ENCODE assay signal across 8 cellular contexts in the genomic region with DNA sequence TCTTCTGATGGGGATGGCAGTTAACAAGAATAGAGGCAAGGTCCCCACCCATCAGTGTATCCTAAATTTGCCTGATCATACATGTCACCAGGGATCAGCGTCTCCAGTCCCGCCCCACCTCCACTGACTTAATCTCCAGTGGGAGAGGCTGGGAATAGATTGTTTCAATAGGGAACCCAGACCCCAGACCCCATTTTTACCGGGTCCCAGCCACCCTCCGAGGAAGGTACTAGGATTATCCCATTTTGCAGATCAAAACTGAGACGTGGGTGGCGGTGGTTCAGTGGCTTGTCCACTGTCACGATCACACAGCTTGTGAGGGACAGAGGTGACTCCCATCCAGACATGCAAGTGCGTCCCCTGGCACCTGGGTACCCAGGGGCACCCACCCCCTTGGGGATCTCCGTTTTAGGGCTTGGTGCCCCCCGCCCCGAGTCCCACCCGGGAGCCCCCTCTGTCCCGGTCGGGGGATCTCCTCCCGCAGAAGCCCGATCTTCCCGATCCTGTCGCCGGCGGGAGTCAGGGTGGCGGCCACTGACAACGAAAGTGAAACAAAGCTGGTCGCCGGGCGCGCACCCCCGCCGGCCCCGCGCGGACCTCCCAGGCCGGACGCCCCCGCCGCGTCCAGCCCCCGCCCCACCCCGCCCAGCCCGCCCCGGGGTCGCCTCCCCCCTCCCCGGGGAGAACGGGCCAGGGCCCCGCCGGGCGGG. TPM values are rescaled to one million over a fixed set of nuclear protein-coding genes. Genes with fewer than 3 reads are reported as not detected.
DNase-seq lines count a peak whose midpoint lies in the region; ATAC-seq and TF ChIP-seq lines count a peak whose summit lies in the region.

No MANE protein-coding gene starts in this region.

- peak overlapping the region; percentile 88 for H3K4me2 ChIP-seq in SK-N-SH

- H3K4me3 ChIP-seq in SK-N-SH (ENCODE audit: low read depth in 2 of 2, low read length in 1 of 2) (peak overlapping the region; percentile 71 to 78), skeletal muscle tissue (ENCODE audit: low read length in 3 of 3) (peak overlapping the region; percentile 87 to 92 (median 89))

- no peak for TF ChIP-seq EP300 in SK-N-SH (IDR thresholded peaks at IDR 0.05; ENCODE audit: borderline replicate concordance in 1 of 2, low read depth in 1 of 2, low read length in 1 of 2)

- H3K27me3 ChIP-seq in SK-N-SH (ENCODE audit: insufficient read depth) (no peaks in the 10 kb centered on the region), skeletal muscle tissue (ENCODE audit: control insufficient read depth in 3 of 3, insufficient read depth in 3 of 3, low read length in 3 of 3) (no peaks in the 10 kb centered on the region)

- no peak for TF ChIP-seq RAD21 in SK-N-SH (IDR thresholded peaks at IDR 0.05; ENCODE audit: low read length)

- no peaks in the 10 kb centered on the region for H3K9me2 ChIP-seq in SK-N-SH

- no peak overlapping the region; the same call in 1 of the 2 replicates for H2AFZ ChIP-seq in SK-N-SH (ENCODE audit: low read depth)

- H3K36me3 ChIP-seq in SK-N-SH (replicated peaks in 1 of 2; ENCODE audit: control insufficient read depth in 1 of 2, insufficient read depth in 2 of 2, low read length in 1 of 2), result peaks cover 0 to 5% of the 10 kb centered on the region in 2 experiments
- H3K36me3 ChIP-seq in skeletal muscle tissue (ENCODE audit: control insufficient read depth in 3 of 3, insufficient read depth in 3 of 3, low read length in 3 of 3), result no peaks in the 10 kb centered on the region

- H3K4me1 ChIP-seq in SK-N-SH (ENCODE audit: control insufficient read depth in 1 of 2, insufficient read depth in 2 of 2, low read depth in 1 of 2, low read length in 1 of 2), result peaks cover 10 to 14% of the 10 kb centered on the region in 2 experiments; a peak in 3 of 4 replicates
- H3K4me1 ChIP-seq in skeletal muscle tissue (ENCODE audit: control insufficient read depth in 3 of 3, insufficient read depth in 3 of 3, low read length in 3 of 3), result peaks cover 20 to 32% (median 21%) of the 10 kb centered on the region in 3 donors

- peak; percentile 78 for DNase-seq in GM03348 (ENCODE audit: low spot score)
- no peak for DNase-seq in SK-N-SH
- DNase-seq in T47D (ENCODE audit: low read depth in 1 of 2, low spot score in 1 of 2), result peak; percentile 38 to 49
- peak; percentile 31 for DNase-seq in iris pigment epithelial cell (ENCODE audit: low read depth)
- no peak for DNase-seq in NCI-H524 treated with DMSO at 0.1 percent for 48 hours (lab: John Stamatoyannopoulos, UW)
- no peak for DNase-seq in NCI-H1694 (lab: John Stamatoyannopoulos, UW)

- H3K9me3 ChIP-seq in SK-N-SH (no peaks in the 10 kb centered on the region), skeletal muscle tissue (ENCODE audit: control insufficient read depth in 3 of 3, low read length in 3 of 3) (no peaks in the 10 kb centered on the region)

- peaks cover 35% of the 10 kb centered on the region for H3F3A ChIP-seq in SK-N-SH (replicated peaks; ENCODE audit: insufficient read depth)

- 2% methylated on average over 5 of the region's 46 CpGs for WGBS in SK-N-SH (ENCODE audit: low lambda C conversion rate)

- no peak for TF ChIP-seq CTCF in SK-N-SH (IDR thresholded peaks at IDR 0.05)

- peaks cover 73% of the 10 kb centered on the region for H3K79me2 ChIP-seq in SK-N-SH (ENCODE audit: insufficient read depth)

- H3K27ac ChIP-seq in SK-N-SH (ENCODE audit: low read depth in 2 of 2, low read length in 1 of 2) (peak overlapping the region; percentile 88 to 97), skeletal muscle tissue (ENCODE audit: low read depth, low read length) (peak overlapping the region; percentile 97)

- H3K9ac ChIP-seq in SK-N-SH, result peak overlapping the region; percentile 76
- peak overlapping the region; percentile 85 to 94 (median 91) for H3K9ac ChIP-seq in skeletal muscle tissue (ENCODE audit: low read depth in 1 of 3, low read length in 3 of 3)

- in situ Hi-C loops in T47D (cut with HindIII; ENCODE audit: low pct_unique_long_range_greater_than_20kb, low sequenced_read_pairs), result no loop called here

- ATAC-seq in HG02798 (IDR thresholded peaks at IDR 0.05; ENCODE audit: poor library complexity, unreplicated experiment), result peak; percentile 44

- H4K20me1 ChIP-seq in SK-N-SH (ENCODE audit: insufficient read depth), result no peaks in the 10 kb centered on the region

- CTCF ChIA-PET in SK-N-SH (lab: Yijun Ruan, JAX), result interaction anchor here (1.0 to 2.4 kb wide), 3 partner anchors 61 to 828 kb away, joined by 3 to 13 read pairs (median 4); no protein-coding TSS in a partner anchor

- POLR2A ChIA-PET in SK-N-SH (lab: Yijun Ruan, JAX), result interaction anchor here (0.6 to 1.0 kb wide), 3 partner anchors 43 to 1608 kb away, joined by 3 to 4 read pairs (median 3); partner anchors contain the start of gene PEBP1

TF ChIP-seq in SK-N-SH, 30 proteins besides CTCF, POLR2A, EP300 and RAD21:
- TF ChIP-seq SIN3A (IDR thresholded peaks at IDR 0.05; ENCODE audit: borderline replicate concordance, low read depth, low read length) (no peak; the same call in 1 of the 2 replicates), FOXM1 (IDR thresholded peaks at IDR 0.05; ENCODE audit: low read depth) (no peak), RFX5 (IDR thresholded peaks at IDR 0.05; ENCODE audit: low read length) (no peak), GATA2 (CRISPR knock-in tag; IDR thresholded peaks at IDR 0.05) (no peak), POLR2AphosphoS5 (IDR thresholded peaks at IDR 0.05; ENCODE audit: low read depth, low read length) (no peak), CHD2 (IDR thresholded peaks at IDR 0.05; ENCODE audit: low read length, partially characterized antibody) (no peak), MEF2A (IDR thresholded peaks at IDR 0.05; ENCODE audit: borderline replicate concordance, low read depth) (no peak), RXRA (IDR thresholded peaks at IDR 0.05; ENCODE audit: borderline replicate concordance, low read depth) (no peak), FOSL2 (IDR thresholded peaks at IDR 0.05; ENCODE audit: borderline replicate concordance, low read depth) (no peak)
- TF ChIP-seq, protein P1, sequence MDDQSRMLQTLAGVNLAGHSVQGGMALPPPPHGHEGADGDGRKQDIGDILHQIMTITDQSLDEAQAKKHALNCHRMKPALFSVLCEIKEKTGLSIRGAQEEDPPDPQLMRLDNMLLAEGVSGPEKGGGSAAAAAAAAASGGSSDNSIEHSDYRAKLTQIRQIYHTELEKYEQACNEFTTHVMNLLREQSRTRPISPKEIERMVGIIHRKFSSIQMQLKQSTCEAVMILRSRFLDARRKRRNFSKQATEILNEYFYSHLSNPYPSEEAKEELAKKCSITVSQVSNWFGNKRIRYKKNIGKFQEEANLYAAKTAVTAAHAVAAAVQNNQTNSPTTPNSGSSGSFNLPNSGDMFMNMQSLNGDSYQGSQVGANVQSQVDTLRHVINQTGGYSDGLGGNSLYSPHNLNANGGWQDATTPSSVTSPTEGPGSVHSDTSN (IDR thresholded peaks at IDR 0.05), result no peak
- TF ChIP-seq, protein P2, sequence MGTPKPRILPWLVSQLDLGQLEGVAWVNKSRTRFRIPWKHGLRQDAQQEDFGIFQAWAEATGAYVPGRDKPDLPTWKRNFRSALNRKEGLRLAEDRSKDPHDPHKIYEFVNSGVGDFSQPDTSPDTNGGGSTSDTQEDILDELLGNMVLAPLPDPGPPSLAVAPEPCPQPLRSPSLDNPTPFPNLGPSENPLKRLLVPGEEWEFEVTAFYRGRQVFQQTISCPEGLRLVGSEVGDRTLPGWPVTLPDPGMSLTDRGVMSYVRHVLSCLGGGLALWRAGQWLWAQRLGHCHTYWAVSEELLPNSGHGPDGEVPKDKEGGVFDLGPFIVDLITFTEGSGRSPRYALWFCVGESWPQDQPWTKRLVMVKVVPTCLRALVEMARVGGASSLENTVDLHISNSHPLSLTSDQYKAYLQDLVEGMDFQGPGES (IDR thresholded peaks at IDR 0.05; ENCODE audit: low read depth, low read length), result no peak
TF ChIP-seq in SK-N-SH: peak in this region for 0.

RNA-seq across cellular contexts. Expression of gene WSB2, which starts 0.5 kb away (rescaled TPM):
- 54.4 and 62.6 TPM in 2 replicates for polyA plus RNA-seq in SK-N-SH (2012; rRNA removed)
- polyA plus RNA-seq in SK-N-SH (2012; cell fraction: cytosol; rRNA removed), result 46.6 and 55.6 TPM in 2 replicates
- polyA plus RNA-seq in SK-N-SH (2012; cell fraction: nucleus; rRNA removed), result 36.4 and 37.6 TPM in 2 replicates
- 96.6 TPM for total RNA-seq in skeletal muscle tissue

RNA-seq across cellular contexts. Expression of gene VSIG10, which starts 43.4 kb away (rescaled TPM):
- 12.5 and 21.2 TPM in 2 replicates for polyA plus RNA-seq in SK-N-SH (2012; rRNA removed)
- polyA plus RNA-seq in SK-N-SH (2012; cell fraction: cytosol; rRNA removed), result 9.8 and 10.3 TPM in 2 replicates
- polyA plus RNA-seq in SK-N-SH (2012; cell fraction: nucleus; rRNA removed), result 47.7 and 48.5 TPM in 2 replicates
- 20.4 TPM for total RNA-seq in skeletal muscle tissue

RNA-seq across cellular contexts. Expression of gene RFC5, which starts 44.0 kb away (rescaled TPM):
- 15.3 and 16.0 TPM in 2 replicates for polyA plus RNA-seq in SK-N-SH (2012; rRNA removed)
- polyA plus RNA-seq in SK-N-SH (2012; cell fraction: cytosol; rRNA removed), result 11.6 and 13.2 TPM in 2 replicates
- 29.4 and 32.5 TPM in 2 replicates for polyA plus RNA-seq in SK-N-SH (2012; cell fraction: nucleus; rRNA removed)
- total RNA-seq in skeletal muscle tissue, result 16.7 TPM

Comparison
In these comparisons a context has a peak if more than half of its experiments do, and no peak if none do; other contexts are left out.
1. DNase-seq: peak in GM03348 (single experiment), T47D (2 of 2) and iris pigment epithelial cell (single experiment); none in SK-N-SH (single experiment), NCI-H524 treated with DMSO at 0.1 percent for 48 hours (single experiment) and NCI-H1694 (single experiment).